In genomic region chr19:28882818-28883217, GRCh38 we compare ENCODE assay signal across 26 cellular contexts.
DNase-seq lines count a peak whose midpoint lies in the region; ATAC-seq, FAIRE-seq and TF ChIP-seq lines count a peak whose summit lies in the region.
"Had no signal": no experiment of that assay in that cellular context is flagged by ENCODE, and none has a peak within 500 bp of the region (broad histone marks: within the 10 kb centered on the region; RNA-seq: fewer than 3 reads in every experiment).

No MANE protein-coding gene starts in this region.

- H3K27ac Mint-ChIP-seq in activated CD8-positive, alpha-beta memory T cell treated with anti-CD3 and anti-CD28 coated beads, Interleukin-2, amount 10 ng/mL, durations not matched to agents 7 days and 5 days = no peak overlapping the region
- H3K27ac Mint-ChIP-seq: activated naive CD8-positive, alpha-beta T cell treated with anti-CD3 and anti-CD28 coated beads, Interleukin-2, amount 10 ng/mL, durations not matched to agents 7 days and 5 days; CD14-positive monocyte had no signal

- peak overlapping the region in 9 of 11 experiments; percentile 71 to 90 (median 78); a peak in 17 of 22 replicates for H3K4me2 ChIP-seq in BLaER1 treated with 17β-estradiol and CSF1 and Interleukin-3, amounts not matched to agents 10 nM and 100 nM
- H3K4me2 ChIP-seq: smooth muscle cell had no signal

- ATAC-seq in heart left ventricle = peak in 2 of 4 donors; percentile 16 to 28
- ATAC-seq in activated CD8-positive, alpha-beta memory T cell treated with anti-CD3 and anti-CD28 coated beads, Interleukin-2, amount 10 ng/mL, durations not matched to agents 7 days and 5 days = no peak
- ATAC-seq: Panc1 had no signal

- no peak overlapping the region for H3K9ac ChIP-seq in BLaER1 treated with 17β-estradiol and CSF1 and Interleukin-3, amounts not matched to agents 10 nM and 100 nM
- peak overlapping the region; percentile 69 for H3K9ac ChIP-seq in NT2/D1 (ENCODE audit: insufficient read length, low read depth)

- WGBS in heart left ventricle, 4 donors = 20 to 34% (median 24%) methylated on average over 6 of the region's 6 CpGs

- H4K20me1 ChIP-seq in BLaER1 treated with 17β-estradiol and CSF1 and Interleukin-3, amounts not matched to agents 10 nM and 100 nM = peaks cover 0 to 5% (median 0%) of the 10 kb centered on the region in 11 experiments; a peak in 1 of 22 replicates

- CTCF ChIA-PET in activated CD8-positive, alpha-beta memory T cell treated with anti-CD3 and anti-CD28 coated beads, Interleukin-2, amount 10 ng/mL, durations not matched to agents 7 days and 5 days (lab: Charles Lee) = no interaction called here

- H3K4me1 ChIP-seq in BLaER1 treated with 17β-estradiol and CSF1 and Interleukin-3, amounts not matched to agents 10 nM and 100 nM = peaks cover 20 to 52% (median 40%) of the 10 kb centered on the region in 10 experiments
- H3K4me1 ChIP-seq in NT2/D1 (ENCODE audit: insufficient read depth, insufficient read length) = peaks cover 13% of the 10 kb centered on the region
- H3K4me1 ChIP-seq in heart left ventricle = peaks cover 0 to 24% (median 5%) of the 10 kb centered on the region in 12 donors
- H3K4me1 ChIP-seq: prostate gland had no signal

- intact Hi-C loops in heart left ventricle (cut with DNase I) = loop anchor here in 2 of 10 donors (1.0 to 5.0 kb wide), 2 partner anchors 19 to 416 kb away; no protein-coding TSS in a partner anchor

- no peak for TF ChIP-seq CTCF in heart left ventricle (IDR thresholded peaks at IDR 0.05)
- no peak for TF ChIP-seq CTCF in D721Med (IDR thresholded peaks at IDR 0.05; ENCODE audit: insufficient read depth, missing control alignments)

- no peaks in the 10 kb centered on the region for H3K27me3 Mint-ChIP-seq in activated CD8-positive, alpha-beta memory T cell treated with anti-CD3 and anti-CD28 coated beads, Interleukin-2, amount 10 ng/mL, durations not matched to agents 7 days and 5 days
- H3K27me3 Mint-ChIP-seq: activated naive CD8-positive, alpha-beta T cell treated with anti-CD3 and anti-CD28 coated beads, Interleukin-2, amount 10 ng/mL, durations not matched to agents 7 days and 5 days had no signal

- FAIRE-seq in D721Med (lab: Jason Lieb, UNC) (no peak), H54 (lab: Jason Lieb, UNC) (no peak)
- FAIRE-seq: astrocyte, GM19239, keratinocyte had no signal

- TF ChIP-seq POLR2A in heart left ventricle (IDR thresholded peaks at IDR 0.05) = no peak
- no peak for TF ChIP-seq POLR2A in H54 (IDR thresholded peaks at IDR 0.05; ENCODE audit: low read depth, low read length)

- H3K4me1 Mint-ChIP-seq in activated CD8-positive, alpha-beta memory T cell treated with anti-CD3 and anti-CD28 coated beads, Interleukin-2, amount 10 ng/mL, durations not matched to agents 7 days and 5 days = no peaks in the 10 kb centered on the region
- H3K4me1 Mint-ChIP-seq: activated naive CD8-positive, alpha-beta T cell treated with anti-CD3 and anti-CD28 coated beads, Interleukin-2, amount 10 ng/mL, durations not matched to agents 7 days and 5 days had no signal

- H3K4me3 Mint-ChIP-seq in activated CD8-positive, alpha-beta memory T cell treated with anti-CD3 and anti-CD28 coated beads, Interleukin-2, amount 10 ng/mL, durations not matched to agents 7 days and 5 days = no peak overlapping the region
- H3K4me3 Mint-ChIP-seq: activated naive CD8-positive, alpha-beta T cell treated with anti-CD3 and anti-CD28 coated beads, Interleukin-2, amount 10 ng/mL, durations not matched to agents 7 days and 5 days; CD14-positive monocyte had no signal

- no peaks in the 10 kb centered on the region for H3K9me3 Mint-ChIP-seq in activated CD8-positive, alpha-beta memory T cell treated with anti-CD3 and anti-CD28 coated beads, Interleukin-2, amount 10 ng/mL, durations not matched to agents 7 days and 5 days (ENCODE audit: low read depth)
- H3K9me3 Mint-ChIP-seq: activated naive CD8-positive, alpha-beta T cell treated with anti-CD3 and anti-CD28 coated beads, Interleukin-2, amount 10 ng/mL, durations not matched to agents 7 days and 5 days; CD14-positive monocyte had no signal

- no peaks in the 10 kb centered on the region for H3K9me3 ChIP-seq in BLaER1 treated with 17β-estradiol and CSF1 and Interleukin-3, amounts not matched to agents 10 nM and 100 nM (replicated peaks in 1 of 11)
- H3K9me3 ChIP-seq in NT2/D1 (ENCODE audit: insufficient read depth, low read length) (no peaks in the 10 kb centered on the region), heart left ventricle (no peaks in the 10 kb centered on the region)
- H3K9me3 ChIP-seq: lower lobe of right lung, prostate gland had no signal

- no peaks in the 10 kb centered on the region for H3K36me3 ChIP-seq in BLaER1 treated with 17β-estradiol and CSF1 and Interleukin-3, amounts not matched to agents 10 nM and 100 nM
- H3K36me3 ChIP-seq in NT2/D1 (ENCODE audit: insufficient read depth, insufficient read length, low read length) (no peaks in the 10 kb centered on the region), heart left ventricle (no peaks in the 10 kb centered on the region)
- H3K36me3 ChIP-seq: lower lobe of right lung, prostate gland had no signal

- H3K27ac ChIP-seq in BLaER1 treated with 17β-estradiol and CSF1 and Interleukin-3, amounts not matched to agents 10 nM and 100 nM = no peak overlapping the region
- H3K27ac ChIP-seq in heart left ventricle = peak overlapping the region in 11 of 12 donors; percentile 28 to 84 (median 69)
- H3K27ac ChIP-seq: lower lobe of right lung, prostate gland had no signal

- no peaks in the 10 kb centered on the region for H3K36me3 Mint-ChIP-seq in activated CD8-positive, alpha-beta memory T cell treated with anti-CD3 and anti-CD28 coated beads, Interleukin-2, amount 10 ng/mL, durations not matched to agents 7 days and 5 days
- H3K36me3 Mint-ChIP-seq: activated naive CD8-positive, alpha-beta T cell treated with anti-CD3 and anti-CD28 coated beads, Interleukin-2, amount 10 ng/mL, durations not matched to agents 7 days and 5 days; CD14-positive monocyte had no signal

- DNase-seq in NT2/D1 (ENCODE audit: low read depth, low spot score) (peak; percentile 32), heart left ventricle (no peak), putamen (ENCODE audit: low spot score) (peak; percentile 16), D721Med (ENCODE audit: insufficient read length, low spot score) (no peak), H54 (ENCODE audit: insufficient read length, low spot score) (no peak), COR-L47 (lab: John Stamatoyannopoulos, UW) (no peak)
- DNase-seq in activated CD8-positive, alpha-beta memory T cell treated with anti-CD3 and anti-CD28 coated beads, Interleukin-2, amount 10 ng/mL, durations not matched to agents 7 days and 5 days = no peak
- DNase-seq: activated CD4-positive, alpha-beta T cell treated with anti-CD3 and anti-CD28 coated beads, Interleukin-2, amount 50 U/mL, for 48 hours; activated CD4-positive, CD25-positive, alpha-beta regulatory T cell; activated naive CD8-positive, alpha-beta T cell treated with anti-CD3 and anti-CD28 coated beads, Interleukin-2, amount 10 ng/mL, durations not matched to agents 7 days and 5 days; DMS 273 treated with DMSO at 0.1 percent for 48 hours; effector memory CD4-positive, alpha-beta T cell; lower lobe of right lung; NCI-H1048; NCI-H187; NCI-H2171 treated with DMSO at 0.1 percent for 48 hours; NCI-H524; stimulated activated CD4-positive, alpha-beta T cell treated with anti-CD3 and anti-CD28 coated beads, Interleukin-2, amount 100 ng/mL, for 24 hours had no signal

- H3K4me3 ChIP-seq in BLaER1 treated with 17β-estradiol and CSF1 and Interleukin-3, amounts not matched to agents 10 nM and 100 nM = no peak overlapping the region
- H3K4me3 ChIP-seq in NT2/D1 (ENCODE audit: insufficient read length, low read depth) = peak overlapping the region; percentile 31
- peak overlapping the region in 1 of 12 donors; percentile 54 for H3K4me3 ChIP-seq in heart left ventricle
- H3K4me3 ChIP-seq: prostate gland, smooth muscle cell had no signal

- H3K27me3 ChIP-seq in BLaER1 treated with 17β-estradiol and CSF1 and Interleukin-3, amounts not matched to agents 10 nM and 100 nM = peaks cover 15 to 42% (median 24%) of the 10 kb centered on the region in 11 experiments
- H3K27me3 ChIP-seq in NT2/D1 (ENCODE audit: insufficient read depth, insufficient read length) (no peaks in the 10 kb centered on the region), heart left ventricle (peaks cover 0 to under 1% (median 0%) of the 10 kb centered on the region in 9 donors)

Comparison
In these comparisons a context has a peak if more than half of its experiments do, and no peak if none do; other contexts are left out.
1. H3K27ac ChIP-seq: peak in heart left ventricle (11 of 12); none in BLaER1 treated with 17β-estradiol and CSF1 and Interleukin-3, amounts not matched to agents 10 nM and 100 nM (0 of 11).
2. DNase-seq: peak in NT2/D1 (single experiment) and putamen (single experiment); none in heart left ventricle (0 of 5), D721Med (single experiment), H54 (single experiment), activated CD8-positive, alpha-beta memory T cell treated with anti-CD3 and anti-CD28 coated beads, Interleukin-2, amount 10 ng/mL, durations not matched to agents 7 days and 5 days (single experiment) and COR-L47 (single experiment).